ENCODE assay signal across 19 cellular contexts in the genomic region with DNA sequence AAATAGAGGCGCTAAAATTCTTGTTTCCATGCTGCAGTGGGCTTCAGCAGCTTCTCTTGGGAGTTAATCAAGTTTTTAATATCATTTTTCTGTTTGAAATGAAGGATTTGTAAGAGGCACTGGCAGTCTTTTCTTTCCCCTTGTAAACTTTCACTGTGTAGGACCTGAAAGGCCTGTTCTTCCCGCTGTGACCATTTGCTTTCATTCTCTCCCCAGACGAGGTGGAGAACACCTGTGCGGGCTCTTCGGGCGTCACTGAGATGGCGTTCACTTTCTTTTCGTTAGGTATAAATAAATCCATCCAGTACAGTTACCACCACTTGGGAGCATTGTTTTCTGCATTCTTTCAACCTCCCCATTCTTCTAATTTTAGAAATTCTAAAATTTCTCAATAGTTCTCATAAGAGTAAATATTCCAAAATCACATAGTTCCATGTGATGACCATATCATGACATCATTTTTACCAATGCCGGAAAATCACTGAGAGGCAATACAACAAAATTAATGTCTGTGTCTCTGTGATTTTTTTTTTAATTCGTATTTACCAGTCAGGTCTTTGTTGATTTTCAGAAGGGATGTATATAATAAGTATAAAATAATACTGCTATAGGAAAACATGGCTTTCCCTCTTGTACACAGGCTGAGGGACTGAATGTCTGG.
"Had no signal": no experiment of that assay in that cellular context is flagged by ENCODE, and none has a peak within 500 bp of the region (broad histone marks: within the 10 kb centered on the region; RNA-seq: fewer than 3 reads in every experiment).

No MANE protein-coding gene starts in this region.

- FAIRE-seq: endometrium had no signal

- ATAC-seq: activated CD4-positive, CD25-positive, alpha-beta regulatory T cell treated with anti-CD3 and anti-CD28 coated beads, Interleukin-2, amount 50 U/mL, for 24 hours; left colon; naive thymus-derived CD4-positive, alpha-beta T cell; stimulated activated effector memory CD8-positive, alpha-beta T cell treated with anti-CD3 and anti-CD28 coated beads, Interleukin-12 subunit alpha, Interleukin-12 subunit beta, amount 100 ng/mL, for 72 hours; stimulated activated naive CD8-positive, alpha-beta T cell treated with anti-CD3 and anti-CD28 coated beads, Interleukin-15, amount 100 ng/mL, for 72 hours had no signal

- H3K36me3 Mint-ChIP-seq: activated naive CD4-positive, alpha-beta T cell treated with anti-CD3 and anti-CD28 coated beads, Interleukin-2, amount 50 U/mL, for 24 hours; neural progenitor cell; stimulated activated effector memory CD8-positive, alpha-beta T cell treated with anti-CD3 and anti-CD28 coated beads, Interleukin-12 subunit alpha, Interleukin-12 subunit beta, amount 100 ng/mL, for 72 hours had no signal

- H3K27me3 ChIP-seq: heart right ventricle, neural progenitor cell, tibial artery had no signal

- H3K4me2 ChIP-seq: neural progenitor cell had no signal

- H2AFZ ChIP-seq: neural progenitor cell had no signal

- H3K4me3 Mint-ChIP-seq: activated CD4-positive, alpha-beta memory T cell treated with anti-CD3 and anti-CD28 coated beads, Interleukin-2, amount 10 ng/mL, durations not matched to agents 7 days and 5 days; activated CD4-positive, alpha-beta T cell treated with anti-CD3 and anti-CD28 coated beads, Interleukin-2, amount 10 ng/mL, durations not matched to agents 24 days and 14 days; activated naive CD4-positive, alpha-beta T cell treated with anti-CD3 and anti-CD28 coated beads, Interleukin-2, amount 50 U/mL, for 24 hours; brain; dendritic cell treated with granulocyte-macrophage colony-stimulating factor and Interleukin-4, amounts not matched to agents 40 ng/mL and 50 ng/mL, for 4 days; naive thymus-derived CD4-positive, alpha-beta T cell; neural progenitor cell; stimulated activated effector memory CD8-positive, alpha-beta T cell treated with anti-CD3 and anti-CD28 coated beads, Interleukin-12 subunit alpha, Interleukin-12 subunit beta, amount 100 ng/mL, for 72 hours; stimulated activated naive CD8-positive, alpha-beta T cell treated with anti-CD3 and anti-CD28 coated beads, Interleukin-15, amount 100 ng/mL, for 72 hours had no signal

- H3K9me3 ChIP-seq: tibial artery had no signal

- DNase-seq: activated CD4-positive, alpha-beta memory T cell treated with anti-CD3 and anti-CD28 coated beads, Interleukin-2, amount 10 ng/mL, durations not matched to agents 7 days and 5 days; activated CD4-positive, alpha-beta T cell treated with anti-CD3 and anti-CD28 coated beads, Interleukin-2, amount 10 ng/mL, durations not matched to agents 24 days and 14 days; activated gamma-delta T cell treated with Interleukin-2 at 50 U/mL for 16 hours; anterior cingulate cortex; effector CD4-positive, alpha-beta T cell; foreskin fibroblast; left colon; naive thymus-derived CD4-positive, alpha-beta T cell; stimulated activated CD4-positive, alpha-beta T cell treated with anti-CD3 and anti-CD28 coated beads, Interleukin-12 subunit alpha, Interleukin-12 subunit beta, amount 100 ng/mL, for 4 hours; stimulated activated naive CD8-positive, alpha-beta T cell treated with anti-CD3 and anti-CD28 coated beads, Interleukin-15, amount 100 ng/mL, for 72 hours; tibial artery had no signal

- H3K9ac ChIP-seq: neural progenitor cell had no signal

- H3K27ac ChIP-seq: heart right ventricle, neural progenitor cell, tibial artery had no signal

- H3K36me3 ChIP-seq: heart right ventricle, neural progenitor cell, tibial artery had no signal

- H3K4me1 Mint-ChIP-seq: activated CD4-positive, alpha-beta memory T cell treated with anti-CD3 and anti-CD28 coated beads, Interleukin-2, amount 10 ng/mL, durations not matched to agents 7 days and 5 days; activated CD4-positive, alpha-beta T cell treated with anti-CD3 and anti-CD28 coated beads, Interleukin-2, amount 10 ng/mL, durations not matched to agents 24 days and 14 days; activated naive CD4-positive, alpha-beta T cell treated with anti-CD3 and anti-CD28 coated beads, Interleukin-2, amount 50 U/mL, for 24 hours; naive thymus-derived CD4-positive, alpha-beta T cell; neural progenitor cell; stimulated activated naive CD8-positive, alpha-beta T cell treated with anti-CD3 and anti-CD28 coated beads, Interleukin-15, amount 100 ng/mL, for 72 hours had no signal

- H3K4me3 ChIP-seq: heart right ventricle, neural progenitor cell, tibial artery had no signal

- H3K4me1 ChIP-seq: heart right ventricle, neural progenitor cell, tibial artery had no signal

- H3K27me3 Mint-ChIP-seq: activated CD4-positive, alpha-beta memory T cell treated with anti-CD3 and anti-CD28 coated beads, Interleukin-2, amount 10 ng/mL, durations not matched to agents 7 days and 5 days; activated CD4-positive, alpha-beta T cell treated with anti-CD3 and anti-CD28 coated beads, Interleukin-2, amount 10 ng/mL, durations not matched to agents 24 days and 14 days; dendritic cell treated with granulocyte-macrophage colony-stimulating factor and Interleukin-4, amounts not matched to agents 40 ng/mL and 50 ng/mL, for 4 days; stimulated activated naive CD8-positive, alpha-beta T cell treated with anti-CD3 and anti-CD28 coated beads, Interleukin-15, amount 100 ng/mL, for 72 hours had no signal

- H3K27ac Mint-ChIP-seq: activated CD4-positive, alpha-beta memory T cell treated with anti-CD3 and anti-CD28 coated beads, Interleukin-2, amount 10 ng/mL, durations not matched to agents 7 days and 5 days; activated CD4-positive, alpha-beta T cell treated with anti-CD3 and anti-CD28 coated beads, Interleukin-2, amount 10 ng/mL, durations not matched to agents 24 days and 14 days; activated naive CD4-positive, alpha-beta T cell treated with anti-CD3 and anti-CD28 coated beads, Interleukin-2, amount 50 U/mL, for 24 hours; brain; dendritic cell treated with granulocyte-macrophage colony-stimulating factor and Interleukin-4, amounts not matched to agents 40 ng/mL and 50 ng/mL, for 4 days; naive thymus-derived CD4-positive, alpha-beta T cell; neural progenitor cell; stimulated activated effector memory CD8-positive, alpha-beta T cell treated with anti-CD3 and anti-CD28 coated beads, Interleukin-12 subunit alpha, Interleukin-12 subunit beta, amount 100 ng/mL, for 72 hours; stimulated activated naive CD8-positive, alpha-beta T cell treated with anti-CD3 and anti-CD28 coated beads, Interleukin-15, amount 100 ng/mL, for 72 hours had no signal
